Comparison of ENCODE assay signal across 8 cellular contexts in the genomic region with DNA sequence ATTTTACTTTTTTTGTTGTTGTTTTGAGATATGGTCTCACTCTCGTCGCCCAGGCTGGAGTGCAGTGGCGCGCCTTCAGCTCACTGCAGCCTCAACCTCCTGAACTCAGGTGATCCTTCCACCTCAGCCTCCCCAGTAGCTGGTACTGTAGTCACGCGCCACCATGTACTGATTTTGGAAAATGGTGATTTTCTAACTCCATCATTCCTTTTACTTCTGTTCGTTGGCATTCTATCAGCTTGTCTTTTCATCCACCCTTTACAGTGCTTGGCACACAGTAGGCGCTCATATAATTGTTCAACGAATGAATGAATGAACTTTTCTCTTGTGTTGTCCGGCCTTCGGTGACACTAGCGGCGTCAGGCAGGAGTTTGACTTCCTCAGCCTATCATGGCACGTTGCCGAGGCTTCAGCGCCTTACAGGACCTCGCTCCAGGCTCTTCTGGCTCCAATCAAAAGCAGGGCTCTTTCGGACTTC. TPM values are rescaled to one million over a fixed set of nuclear protein-coding genes. Genes with fewer than 3 reads are reported as not detected.
DNase-seq lines count a peak whose midpoint lies in the region; ATAC-seq, FAIRE-seq and TF ChIP-seq lines count a peak whose summit lies in the region.

No MANE protein-coding gene starts in this region.

- peak overlapping the region; percentile 94 for H3K4me3 Mint-ChIP-seq in CD4-positive, alpha-beta T cell

- no peak for TF ChIP-seq RAD21 in neural cell (conservative IDR thresholded peaks at IDR 0.05)

- 36 to 39% (median 38%) methylated on average over 17 to 18 of the region's 18 CpGs for WGBS in small intestine, 3 donors
- 40 to 41% methylated on average over 18 of the region's 18 CpGs for WGBS in lower leg skin, 2 donors

- H3K27ac Mint-ChIP-seq in CD4-positive, alpha-beta T cell: peak overlapping the region; percentile 93

- no peaks in the 10 kb centered on the region for H3K9me2 ChIP-seq in neural cell (ENCODE audit: insufficient read depth, low read length)

- H3K4me2 ChIP-seq in neural cell (ENCODE audit: low read length): no peak overlapping the region

- TF ChIP-seq CTCF in CD4-positive, alpha-beta T cell (IDR thresholded peaks at IDR 0.05): no peak
- no peak for TF ChIP-seq CTCF in NB4 (IDR thresholded peaks at IDR 0.05; ENCODE audit: low read depth, low read length)
- TF ChIP-seq CTCF in dorsolateral prefrontal cortex (IDR thresholded peaks at IDR 0.05 in 54 of 56, conservative IDR thresholded peaks at IDR 0.05 in 2 of 56; ENCODE audit: low read depth in 1 of 56, partially characterized antibody in 56 of 56): no peak
- no peak for TF ChIP-seq CTCF in neural cell (IDR thresholded peaks at IDR 0.05; ENCODE audit: poor library complexity, severe bottlenecking)
- TF ChIP-seq CTCF in lower leg skin (IDR thresholded peaks at IDR 0.05): no peak

- CTCF ChIA-PET in CD4-positive, alpha-beta T cell (lab: Charles Lee): interaction anchor here (1.2 to 3.8 kb wide), 7 partner anchors 10 to 374 kb away, joined by 3 to 35 read pairs (median 5); partner anchors contain the start of gene MOB1A

- FAIRE-seq in small intestine (lab: Jason Lieb, UNC): no peak

- H3K27me3 ChIP-seq in CD4-positive, alpha-beta T cell (ENCODE audit: control insufficient read depth, insufficient read depth, low read length): no peaks in the 10 kb centered on the region
- H3K27me3 ChIP-seq in dorsolateral prefrontal cortex (no peaks in the 10 kb centered on the region), neural cell (ENCODE audit: insufficient read depth, low read depth, low read length) (no peaks in the 10 kb centered on the region), small intestine (ENCODE audit: control insufficient read depth in 2 of 2, insufficient read depth in 2 of 2, low read length in 2 of 2) (no peaks in the 10 kb centered on the region)

- no peaks in the 10 kb centered on the region for H3K9me3 Mint-ChIP-seq in CD4-positive, alpha-beta T cell

- H2AFZ ChIP-seq in neural cell (ENCODE audit: low read depth, low read length): no peak overlapping the region

- H3K36me3 Mint-ChIP-seq in CD4-positive, alpha-beta T cell (ENCODE audit: low read depth): peaks cover 9% of the 10 kb centered on the region

- intact Hi-C loops in CD4-positive, alpha-beta T cell (cut with DNase I, micrococcal nuclease): loop anchor here in 1 of 2 experiments (2.0 kb wide), 1 partner anchor 195 kb away; no protein-coding TSS in a partner anchor
- intact Hi-C loops in dorsolateral prefrontal cortex (cut with DNase I) (loop anchor here (2.0 to 5.0 kb wide), 2 partner anchors 19 to 51 kb away; partner anchors contain the start of genes MOB1A (in 2 of the 2) and BOLA3 (in 1 of the 2)), lower leg skin (cut with DNase I; ENCODE audit: low total_unique reads) (no loop called here)

- H3K4me1 ChIP-seq in small intestine (ENCODE audit: control insufficient read depth in 2 of 2, insufficient read depth in 1 of 2, low read depth in 1 of 2, low read length in 1 of 2): peaks cover 0 to 4% of the 10 kb centered on the region in 2 donors

- H3F3A ChIP-seq in neural cell (ENCODE audit: insufficient read depth, low read length, poor library complexity, severe bottlenecking): peaks cover 5% of the 10 kb centered on the region

- TF ChIP-seq POLR2A in NB4 (IDR thresholded peaks at IDR 0.05; ENCODE audit: extremely low read depth, insufficient read length) (no peak), lower leg skin (IDR thresholded peaks at IDR 0.05) (no peak)

- H3K4me1 Mint-ChIP-seq in CD4-positive, alpha-beta T cell (ENCODE audit: low read depth): peaks cover 28% of the 10 kb centered on the region

- no peak for ATAC-seq in CD4-positive, alpha-beta T cell (ENCODE audit: poor library complexity)
- ATAC-seq in HG03280 (IDR thresholded peaks at IDR 0.05; ENCODE audit: unreplicated experiment) (no peak), HG02642 (IDR thresholded peaks at IDR 0.05; ENCODE audit: poor library complexity, unreplicated experiment) (no peak)

- no peaks in the 10 kb centered on the region for H3K9me3 ChIP-seq in CD4-positive, alpha-beta T cell (ENCODE audit: control insufficient read depth, low read length)
- H3K9me3 ChIP-seq in neural cell (ENCODE audit: low read length): no peaks in the 10 kb centered on the region
- H3K9me3 ChIP-seq in small intestine (ENCODE audit: control insufficient read depth, low read depth): no peaks in the 10 kb centered on the region

- H4K20me1 ChIP-seq in neural cell (ENCODE audit: insufficient read depth): no peaks in the 10 kb centered on the region

- peaks cover 18% of the 10 kb centered on the region for H3K79me2 ChIP-seq in neural cell (replicated peaks; ENCODE audit: insufficient read depth, low read length)

- POLR2A ChIA-PET in CD4-positive, alpha-beta T cell (lab: Charles Lee): interaction anchor here (0.6 to 5.0 kb wide), 12 partner anchors 9 to 370 kb away, joined by 3 to 105 read pairs (median 5); partner anchors contain the start of genes MOB1A, MRPL53, STAMBP and WBP1

- H3K27ac ChIP-seq in CD4-positive, alpha-beta T cell (ENCODE audit: low read depth, low read length): no peak overlapping the region
- H3K27ac ChIP-seq in dorsolateral prefrontal cortex (peak overlapping the region in 25 of 59 donors; percentile 12 to 90 (median 71)), neural cell (ENCODE audit: low read length) (no peak overlapping the region), small intestine (ENCODE audit: low read depth in 1 of 2, low read length in 1 of 2) (peak overlapping the region in 1 of 2 donors; percentile 97)

- H3K36me3 ChIP-seq in neural cell (ENCODE audit: insufficient read depth, low read length) (no peaks in the 10 kb centered on the region), small intestine (ENCODE audit: control insufficient read depth in 2 of 2, insufficient read depth in 2 of 2, low read length in 2 of 2) (no peaks in the 10 kb centered on the region)

- no peak for DNase-seq in CD4-positive, alpha-beta T cell
- DNase-seq in NB4 (ENCODE audit: low read depth) (no peak), dorsolateral prefrontal cortex (no peak), small intestine (no peak), lower leg skin (ENCODE audit: low spot score in 2 of 2) (no peak)

- no peak overlapping the region for H3K9ac ChIP-seq in neural cell (ENCODE audit: low read length)

- TF ChIP-seq EP300 in neural cell (conservative IDR thresholded peaks at IDR 0.05; ENCODE audit: poor library complexity, severe bottlenecking): no peak

- H3K27me3 Mint-ChIP-seq in CD4-positive, alpha-beta T cell: no peaks in the 10 kb centered on the region

- peak overlapping the region; percentile 51 for H3K4me3 ChIP-seq in NB4 (ENCODE audit: low read depth, low read length)
- peak overlapping the region; percentile 59 to 93 (median 80) for H3K4me3 ChIP-seq in dorsolateral prefrontal cortex
- H3K4me3 ChIP-seq in neural cell (ENCODE audit: low read length): peak overlapping the region; percentile 97
- H3K4me3 ChIP-seq in small intestine (ENCODE audit: low read depth in 1 of 2, low read length in 2 of 2): peak overlapping the region in 1 of 2 donors; percentile 57
- no peak overlapping the region for H3K4me3 ChIP-seq in lower leg skin (ENCODE audit: low read depth, poor library complexity, severe bottlenecking)

TF ChIP-seq in neural cell, 6 proteins besides CTCF, POLR2A, EP300 and RAD21 (continues in another document):
- no peak for TF ChIP-seq POLR2AphosphoS5 (IDR thresholded peaks at IDR 0.05)
- no peak for TF ChIP-seq MXI1 (conservative IDR thresholded peaks at IDR 0.05; ENCODE audit: poor library complexity, severe bottlenecking)
- TF ChIP-seq SMC3 (conservative IDR thresholded peaks at IDR 0.05; ENCODE audit: poor library complexity): no peak
- TF ChIP-seq REST (IDR thresholded peaks at IDR 0.05; ENCODE audit: borderline replicate concordance): no peak
- no peak for TF ChIP-seq EZH2 (IDR thresholded peaks at IDR 0.05; ENCODE audit: borderline replicate concordance, insufficient read depth, low read length, poor library complexity, severe bottlenecking)

RNA-seq across cellular contexts. Expression of gene MTHFD2, which starts 0.4 kb away (rescaled TPM):
- total RNA-seq in CD4-positive, alpha-beta T cell: 10 to 100 TPM; 18.6 to 21.6 TPM
- total RNA-seq in dorsolateral prefrontal cortex (10 to 100 TPM in 59 of 120 experiments, 1 to 10 TPM in 61; 3.9 to 33.5 (median 9.8) TPM), lower leg skin (10 to 100 TPM; 12.5 to 31.8 (median 17.5) TPM)
- polyA plus RNA-seq in neural cell (19.3 and 26.3 TPM in 2 replicates), small intestine (100 to 1,000 TPM in 1 of 3 donors, 10 to 100 TPM in 1, 1 to 10 TPM in 1; 8.1 to 114 (median 12.4) TPM)
- 16.3 and 19.2 TPM in 2 replicates for polyA minus RNA-seq in neural cell

RNA-seq across cellular contexts. Expression of gene MOB1A, which starts 19.3 kb away (rescaled TPM):
- total RNA-seq in CD4-positive, alpha-beta T cell: 100 to 1,000 TPM; 150 to 159 TPM
- total RNA-seq in dorsolateral prefrontal cortex: 10 to 100 TPM; 19.4 to 66.5 (median 35.5) TPM
- polyA plus RNA-seq in neural cell: 27.4 and 39.2 TPM in 2 replicates
- 53.1 and 63.6 TPM in 2 replicates for polyA minus RNA-seq in neural cell
- polyA plus RNA-seq in small intestine: 10 to 100 TPM; 41.3 to 50.1 (median 43.9) TPM
- 10 to 100 TPM; 62.7 to 90.8 (median 76.6) TPM for total RNA-seq in lower leg skin

RNA-seq across cellular contexts. Expression of gene BOLA3, which starts 50.3 kb away (rescaled TPM):
- 10 to 100 TPM; 11.4 to 12.9 TPM for total RNA-seq in CD4-positive, alpha-beta T cell
- total RNA-seq in dorsolateral prefrontal cortex (10 to 100 TPM; 15.9 to 49.1 (median 32.0) TPM), lower leg skin (10 to 100 TPM in 3 of 4 donors, 1 to 10 TPM in 1; 7.8 to 19.9 (median 16.6) TPM)
- polyA plus RNA-seq in neural cell (89.1 and 132 TPM in 2 replicates), small intestine (10 to 100 TPM; 57.3 to 75.8 (median 62.8) TPM)
- polyA minus RNA-seq in neural cell: 34.3 and 35.2 TPM in 2 replicates
